2 cellular contexts compared by ENCODE assay signal in the genomic region with DNA sequence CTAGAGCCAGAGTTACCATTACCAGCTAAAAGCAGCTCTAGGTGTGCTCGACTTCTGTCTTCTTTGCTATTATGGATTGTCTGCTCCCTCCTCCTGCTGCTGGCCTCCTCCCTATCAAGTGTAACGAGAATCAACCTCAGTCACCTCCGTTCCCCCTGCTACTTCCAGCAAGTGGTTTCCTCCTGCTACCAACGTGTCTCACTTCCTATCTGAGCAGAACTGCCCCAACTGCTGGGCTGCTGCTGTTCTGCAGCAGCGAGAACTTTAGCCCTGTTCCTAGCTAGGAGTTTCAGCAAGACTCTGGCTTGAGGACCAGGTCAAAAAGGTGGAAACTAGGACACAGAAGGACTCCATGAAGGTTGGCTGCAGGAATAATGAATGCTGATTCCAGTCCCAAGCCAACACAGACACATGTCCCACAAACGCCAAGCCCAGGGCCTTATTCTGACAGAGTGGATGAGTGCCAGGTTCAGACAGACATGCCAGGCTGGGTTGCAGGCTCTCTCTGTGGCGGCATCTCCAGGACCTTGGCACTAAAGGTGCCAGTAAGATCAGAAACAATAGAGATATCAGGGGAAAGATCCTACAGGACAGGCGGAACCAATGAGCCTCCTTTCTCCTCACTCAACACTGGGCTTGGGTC.
TF ChIP-seq lines count a peak whose summit lies in the region.

No MANE protein-coding gene starts in this region.

TF ChIP-seq in liver, 16 proteins besides CTCF, POLR2A, EP300 and RAD21:
- TF ChIP-seq NR2F2 (IDR thresholded peaks at IDR 0.05) (no peak), HNF4A (conservative IDR thresholded peaks at IDR 0.05) (no peak), GABPA (IDR thresholded peaks at IDR 0.05 in 1 of 2, conservative IDR thresholded peaks at IDR 0.05 in 1 of 2) (no peak), JUND (IDR thresholded peaks at IDR 0.05) (no peak), HNF4G (IDR thresholded peaks at IDR 0.05) (no peak), TAF1 (conservative IDR thresholded peaks at IDR 0.05) (no peak), EGR1 (IDR thresholded peaks at IDR 0.05; ENCODE audit: low read depth in 2 of 2) (no peak)
- TF ChIP-seq, protein P1, sequence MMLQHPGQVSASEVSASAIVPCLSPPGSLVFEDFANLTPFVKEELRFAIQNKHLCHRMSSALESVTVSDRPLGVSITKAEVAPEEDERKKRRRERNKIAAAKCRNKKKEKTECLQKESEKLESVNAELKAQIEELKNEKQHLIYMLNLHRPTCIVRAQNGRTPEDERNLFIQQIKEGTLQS (IDR thresholded peaks at IDR 0.05) = no peak
- TF ChIP-seq, protein P2, sequence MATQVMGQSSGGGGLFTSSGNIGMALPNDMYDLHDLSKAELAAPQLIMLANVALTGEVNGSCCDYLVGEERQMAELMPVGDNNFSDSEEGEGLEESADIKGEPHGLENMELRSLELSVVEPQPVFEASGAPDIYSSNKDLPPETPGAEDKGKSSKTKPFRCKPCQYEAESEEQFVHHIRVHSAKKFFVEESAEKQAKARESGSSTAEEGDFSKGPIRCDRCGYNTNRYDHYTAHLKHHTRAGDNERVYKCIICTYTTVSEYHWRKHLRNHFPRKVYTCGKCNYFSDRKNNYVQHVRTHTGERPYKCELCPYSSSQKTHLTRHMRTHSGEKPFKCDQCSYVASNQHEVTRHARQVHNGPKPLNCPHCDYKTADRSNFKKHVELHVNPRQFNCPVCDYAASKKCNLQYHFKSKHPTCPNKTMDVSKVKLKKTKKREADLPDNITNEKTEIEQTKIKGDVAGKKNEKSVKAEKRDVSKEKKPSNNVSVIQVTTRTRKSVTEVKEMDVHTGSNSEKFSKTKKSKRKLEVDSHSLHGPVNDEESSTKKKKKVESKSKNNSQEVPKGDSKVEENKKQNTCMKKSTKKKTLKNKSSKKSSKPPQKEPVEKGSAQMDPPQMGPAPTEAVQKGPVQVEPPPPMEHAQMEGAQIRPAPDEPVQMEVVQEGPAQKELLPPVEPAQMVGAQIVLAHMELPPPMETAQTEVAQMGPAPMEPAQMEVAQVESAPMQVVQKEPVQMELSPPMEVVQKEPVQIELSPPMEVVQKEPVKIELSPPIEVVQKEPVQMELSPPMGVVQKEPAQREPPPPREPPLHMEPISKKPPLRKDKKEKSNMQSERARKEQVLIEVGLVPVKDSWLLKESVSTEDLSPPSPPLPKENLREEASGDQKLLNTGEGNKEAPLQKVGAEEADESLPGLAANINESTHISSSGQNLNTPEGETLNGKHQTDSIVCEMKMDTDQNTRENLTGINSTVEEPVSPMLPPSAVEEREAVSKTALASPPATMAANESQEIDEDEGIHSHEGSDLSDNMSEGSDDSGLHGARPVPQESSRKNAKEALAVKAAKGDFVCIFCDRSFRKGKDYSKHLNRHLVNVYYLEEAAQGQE (IDR thresholded peaks at IDR 0.05) = no peak
- TF ChIP-seq, protein P3, sequence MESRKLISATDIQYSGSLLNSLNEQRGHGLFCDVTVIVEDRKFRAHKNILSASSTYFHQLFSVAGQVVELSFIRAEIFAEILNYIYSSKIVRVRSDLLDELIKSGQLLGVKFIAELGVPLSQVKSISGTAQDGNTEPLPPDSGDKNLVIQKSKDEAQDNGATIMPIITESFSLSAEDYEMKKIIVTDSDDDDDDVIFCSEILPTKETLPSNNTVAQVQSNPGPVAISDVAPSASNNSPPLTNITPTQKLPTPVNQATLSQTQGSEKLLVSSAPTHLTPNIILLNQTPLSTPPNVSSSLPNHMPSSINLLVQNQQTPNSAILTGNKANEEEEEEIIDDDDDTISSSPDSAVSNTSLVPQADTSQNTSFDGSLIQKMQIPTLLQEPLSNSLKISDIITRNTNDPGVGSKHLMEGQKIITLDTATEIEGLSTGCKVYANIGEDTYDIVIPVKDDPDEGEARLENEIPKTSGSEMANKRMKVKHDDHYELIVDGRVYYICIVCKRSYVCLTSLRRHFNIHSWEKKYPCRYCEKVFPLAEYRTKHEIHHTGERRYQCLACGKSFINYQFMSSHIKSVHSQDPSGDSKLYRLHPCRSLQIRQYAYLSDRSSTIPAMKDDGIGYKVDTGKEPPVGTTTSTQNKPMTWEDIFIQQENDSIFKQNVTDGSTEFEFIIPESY (IDR thresholded peaks at IDR 0.05) = no peak

TF ChIP-seq in HepG2, 621 proteins besides CTCF, POLR2A, EP300 and RAD21:
- TF ChIP-seq, protein P4, sequence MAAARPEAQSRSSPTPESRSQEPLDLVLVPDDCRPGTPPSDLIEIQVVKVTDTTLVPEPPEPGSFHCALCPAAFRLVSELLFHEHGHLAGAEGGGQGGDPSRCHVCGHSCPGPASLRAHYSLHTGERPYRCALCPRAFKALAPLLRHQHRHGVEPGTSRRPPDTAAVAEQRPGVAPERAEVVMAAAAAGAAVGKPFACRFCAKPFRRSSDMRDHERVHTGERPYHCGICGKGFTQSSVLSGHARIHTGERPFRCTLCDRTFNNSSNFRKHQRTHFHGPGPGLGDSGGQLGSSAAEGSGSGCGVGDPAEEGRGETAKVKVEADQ (CRISPR knock-in tag; IDR thresholded peaks at IDR 0.05; ENCODE audit: borderline replicate concordance) = no peak
- TF ChIP-seq ZZZ3 (CRISPR knock-in tag; IDR thresholded peaks at IDR 0.05; ENCODE audit: borderline replicate concordance) = no peak
- TF ChIP-seq NR2F1 (CRISPR knock-in tag; IDR thresholded peaks at IDR 0.05) = no peak
- TF ChIP-seq, protein P5, sequence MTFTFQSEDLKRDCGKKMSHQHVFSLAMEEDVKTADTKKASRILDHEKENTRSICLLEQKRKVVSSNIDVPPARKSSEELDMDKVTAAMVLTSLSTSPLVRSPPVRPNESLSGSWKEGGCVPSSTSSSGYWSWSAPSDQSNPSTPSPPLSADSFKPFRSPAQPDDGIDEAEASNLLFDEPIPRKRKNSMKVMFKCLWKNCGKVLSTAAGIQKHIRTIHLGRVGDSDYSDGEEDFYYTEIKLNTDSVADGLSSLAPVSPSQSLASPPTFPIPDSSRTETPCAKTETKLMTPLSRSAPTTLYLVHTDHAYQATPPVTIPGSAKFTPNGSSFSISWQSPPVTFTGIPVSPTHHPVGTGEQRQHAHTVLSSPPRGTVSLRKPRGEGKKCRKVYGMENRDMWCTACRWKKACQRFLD (CRISPR knock-in tag; IDR thresholded peaks at IDR 0.05; ENCODE audit: borderline replicate concordance) = no peak
- no peak for TF ChIP-seq NR2F6 (IDR thresholded peaks at IDR 0.05)
- TF ChIP-seq NR2F6 (CRISPR knock-in tag; IDR thresholded peaks at IDR 0.05) = no peak
- TF ChIP-seq ZNF557 (CRISPR knock-in tag; IDR thresholded peaks at IDR 0.05) = no peak
- no peak for TF ChIP-seq SUZ12 (IDR thresholded peaks at IDR 0.05; ENCODE audit: low read depth, low read length)
- TF ChIP-seq, protein P6, sequence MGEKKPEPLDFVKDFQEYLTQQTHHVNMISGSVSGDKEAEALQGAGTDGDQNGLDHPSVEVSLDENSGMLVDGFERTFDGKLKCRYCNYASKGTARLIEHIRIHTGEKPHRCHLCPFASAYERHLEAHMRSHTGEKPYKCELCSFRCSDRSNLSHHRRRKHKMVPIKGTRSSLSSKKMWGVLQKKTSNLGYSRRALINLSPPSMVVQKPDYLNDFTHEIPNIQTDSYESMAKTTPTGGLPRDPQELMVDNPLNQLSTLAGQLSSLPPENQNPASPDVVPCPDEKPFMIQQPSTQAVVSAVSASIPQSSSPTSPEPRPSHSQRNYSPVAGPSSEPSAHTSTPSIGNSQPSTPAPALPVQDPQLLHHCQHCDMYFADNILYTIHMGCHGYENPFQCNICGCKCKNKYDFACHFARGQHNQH (CRISPR knock-in tag; IDR thresholded peaks at IDR 0.05) = no peak
- TF ChIP-seq CEBPG (CRISPR knock-in tag; IDR thresholded peaks at IDR 0.05) = no peak
- no peak for TF ChIP-seq POGZ (CRISPR knock-in tag; IDR thresholded peaks at IDR 0.05)
- TF ChIP-seq, protein P7, sequence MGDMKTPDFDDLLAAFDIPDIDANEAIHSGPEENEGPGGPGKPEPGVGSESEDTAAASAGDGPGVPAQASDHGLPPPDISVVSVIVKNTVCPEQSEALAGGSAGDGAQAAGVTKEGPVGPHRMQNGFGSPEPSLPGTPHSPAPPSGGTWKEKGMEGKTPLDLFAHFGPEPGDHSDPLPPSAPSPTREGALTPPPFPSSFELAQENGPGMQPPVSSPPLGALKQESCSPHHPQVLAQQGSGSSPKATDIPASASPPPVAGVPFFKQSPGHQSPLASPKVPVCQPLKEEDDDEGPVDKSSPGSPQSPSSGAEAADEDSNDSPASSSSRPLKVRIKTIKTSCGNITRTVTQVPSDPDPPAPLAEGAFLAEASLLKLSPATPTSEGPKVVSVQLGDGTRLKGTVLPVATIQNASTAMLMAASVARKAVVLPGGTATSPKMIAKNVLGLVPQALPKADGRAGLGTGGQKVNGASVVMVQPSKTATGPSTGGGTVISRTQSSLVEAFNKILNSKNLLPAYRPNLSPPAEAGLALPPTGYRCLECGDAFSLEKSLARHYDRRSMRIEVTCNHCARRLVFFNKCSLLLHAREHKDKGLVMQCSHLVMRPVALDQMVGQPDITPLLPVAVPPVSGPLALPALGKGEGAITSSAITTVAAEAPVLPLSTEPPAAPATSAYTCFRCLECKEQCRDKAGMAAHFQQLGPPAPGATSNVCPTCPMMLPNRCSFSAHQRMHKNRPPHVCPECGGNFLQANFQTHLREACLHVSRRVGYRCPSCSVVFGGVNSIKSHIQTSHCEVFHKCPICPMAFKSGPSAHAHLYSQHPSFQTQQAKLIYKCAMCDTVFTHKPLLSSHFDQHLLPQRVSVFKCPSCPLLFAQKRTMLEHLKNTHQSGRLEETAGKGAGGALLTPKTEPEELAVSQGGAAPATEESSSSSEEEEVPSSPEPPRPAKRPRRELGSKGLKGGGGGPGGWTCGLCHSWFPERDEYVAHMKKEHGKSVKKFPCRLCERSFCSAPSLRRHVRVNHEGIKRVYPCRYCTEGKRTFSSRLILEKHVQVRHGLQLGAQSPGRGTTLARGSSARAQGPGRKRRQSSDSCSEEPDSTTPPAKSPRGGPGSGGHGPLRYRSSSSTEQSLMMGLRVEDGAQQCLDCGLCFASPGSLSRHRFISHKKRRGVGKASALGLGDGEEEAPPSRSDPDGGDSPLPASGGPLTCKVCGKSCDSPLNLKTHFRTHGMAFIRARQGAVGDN (CRISPR knock-in tag; IDR thresholded peaks at IDR 0.05) = no peak
- TF ChIP-seq NFIB (CRISPR knock-in tag; IDR thresholded peaks at IDR 0.05; ENCODE audit: borderline replicate concordance) = no peak
- TF ChIP-seq, protein P8, sequence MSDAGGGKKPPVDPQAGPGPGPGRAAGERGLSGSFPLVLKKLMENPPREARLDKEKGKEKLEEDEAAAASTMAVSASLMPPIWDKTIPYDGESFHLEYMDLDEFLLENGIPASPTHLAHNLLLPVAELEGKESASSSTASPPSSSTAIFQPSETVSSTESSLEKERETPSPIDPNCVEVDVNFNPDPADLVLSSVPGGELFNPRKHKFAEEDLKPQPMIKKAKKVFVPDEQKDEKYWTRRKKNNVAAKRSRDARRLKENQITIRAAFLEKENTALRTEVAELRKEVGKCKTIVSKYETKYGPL (CRISPR knock-in tag; IDR thresholded peaks at IDR 0.05) = no peak
- TF ChIP-seq ZNF83 (CRISPR knock-in tag; IDR thresholded peaks at IDR 0.05; ENCODE audit: borderline replicate concordance) = no peak
